In genomic region chr9:136984464-136985026, GRCh38 we compare ENCODE assay signal across 13 cellular contexts. TPM values are rescaled to one million over a fixed set of nuclear protein-coding genes. Genes with fewer than 3 reads are reported as not detected.
"Had no signal": no experiment of that assay in that cellular context is flagged by ENCODE, and none has a peak within 500 bp of the region (broad histone marks: within the 10 kb centered on the region; RNA-seq: fewer than 3 reads in every experiment).

No MANE protein-coding gene starts in this region.

- ATAC-seq: left lung had no signal

- H3K36me3 ChIP-seq: esophagus muscularis mucosa, left lung, upper lobe of left lung had no signal

- DNase-seq: activated CD4-positive, alpha-beta T cell treated with anti-CD3 and anti-CD28 coated beads for 48 hours; activated CD8-positive, alpha-beta memory T cell treated with anti-CD3 and anti-CD28 coated beads for 24 hours; activated naive CD4-positive, alpha-beta T cell treated with Interleukin-2 at 50 U/mL for 16 hours; dermis blood vessel endothelial cell; left lung; retina had no signal

- H3K27ac ChIP-seq: esophagus muscularis mucosa, left lung, SK-N-MC, upper lobe of left lung had no signal

- H3K9me3 ChIP-seq: esophagus muscularis mucosa, left lung, upper lobe of left lung had no signal

- H3K4me3 ChIP-seq: esophagus muscularis mucosa, left lung, SK-N-MC, upper lobe of left lung had no signal

RNA-seq across cellular contexts. Expression of gene LCNL1, which starts 1.8 kb away (rescaled TPM):
- total RNA-seq: dermis blood vessel endothelial cell; neural crest cell; T-helper 1 cell treated with Interleukin-12 subunit alpha and Interleukin-12 subunit beta and Interleukin-4 antibody, amounts not matched to agents 30 ng/mL and 1 ng/mL, for 36 hours had no signal

RNA-seq across cellular contexts. Expression of gene PTGDS, which starts 7.2 kb away (rescaled TPM):
- total RNA-seq: neural crest cell had no signal

RNA-seq across cellular contexts. Expression of gene CLIC3, which starts 11.8 kb away (rescaled TPM):
- total RNA-seq: dermis blood vessel endothelial cell, neural crest cell, skeletal muscle tissue had no signal

RNA-seq across cellular contexts. Expression of gene LCN12, which starts 32.5 kb away (rescaled TPM):
- total RNA-seq: dermis blood vessel endothelial cell, esophagus muscularis mucosa, mesenteric fat pad, skeletal muscle tissue had no signal
